Comparison of ENCODE assay signal across 8 cellular contexts in genomic region chr2:57720728-57721627, GRCh38.
DNase-seq lines count a peak whose midpoint lies in the region; ATAC-seq and TF ChIP-seq lines count a peak whose summit lies in the region.

No MANE protein-coding gene starts in this region.

- DNase-seq in AG20443 (ENCODE audit: low spot score) = peak; percentile 66
- DNase-seq in NCI-H1694 (lab: John Stamatoyannopoulos, UW) = peak; percentile 31
- DNase-seq in effector CD8-positive, alpha-beta T cell (lab: John Stamatoyannopoulos, UW) = peak; percentile 10
- DNase-seq in medulla oblongata (ENCODE audit: extremely low spot score) = peak; percentile 81

- TF ChIP-seq CTCF in WI38 (IDR thresholded peaks at IDR 0.05; ENCODE audit: low read depth, low read length) = peak; percentile 51

- H3K4me3 ChIP-seq in WI38 (ENCODE audit: low read depth, low read length) (no peak overlapping the region), subcutaneous abdominal adipose tissue (ENCODE audit: low read depth in 1 of 5, low read length in 5 of 5) (peak overlapping the region; percentile 33 to 59 (median 41))

- H3K27me3 ChIP-seq in subcutaneous abdominal adipose tissue (ENCODE audit: control insufficient read depth in 5 of 5, insufficient read depth in 4 of 5, low read length in 5 of 5) = no peaks in the 10 kb centered on the region

- H3K36me3 ChIP-seq in subcutaneous abdominal adipose tissue (ENCODE audit: control insufficient read depth in 5 of 5, insufficient read depth in 5 of 5, low read length in 5 of 5) = no peaks in the 10 kb centered on the region

- peak overlapping the region in 2 of 5 donors; percentile 38 to 44 for H3K9ac ChIP-seq in subcutaneous abdominal adipose tissue (ENCODE audit: low read length in 5 of 5)

- ATAC-seq in GM18517 (IDR thresholded peaks at IDR 0.05; ENCODE audit: unreplicated experiment) (peak; percentile 99), HG02943 (IDR thresholded peaks at IDR 0.05; ENCODE audit: low read depth, unreplicated experiment) (peak; percentile 96)

- no peak overlapping the region for H3K27ac ChIP-seq in subcutaneous abdominal adipose tissue (ENCODE audit: low read depth, low read length)

- H3K9me3 ChIP-seq in subcutaneous abdominal adipose tissue (ENCODE audit: control insufficient read depth in 5 of 5, low read length in 5 of 5) = no peaks in the 10 kb centered on the region

- H3K4me1 ChIP-seq in subcutaneous abdominal adipose tissue (ENCODE audit: control insufficient read depth in 5 of 5, insufficient read depth in 5 of 5, low read length in 5 of 5) = peaks cover 0 to 4% (median 3%) of the 10 kb centered on the region in 5 donors

Comparison
In these comparisons a context has a peak if more than half of its experiments do, and no peak if none do; other contexts are left out.
1. DNase-seq: peak in every context shown above with its lines; median percentile 81 in medulla oblongata; 66 in AG20443; 31 in NCI-H1694; 10 in effector CD8-positive, alpha-beta T cell.